ENCODE assay signal across 12 cellular contexts in genomic region chr6:65646494-65647035, GRCh38.
"Had no signal": no experiment of that assay in that cellular context is flagged by ENCODE, and none has a peak within 500 bp of the region (broad histone marks: within the 10 kb centered on the region; RNA-seq: fewer than 3 reads in every experiment).

No MANE protein-coding gene starts in this region.

- ATAC-seq: activated naive CD4-positive, alpha-beta T cell treated with anti-CD3 and anti-CD28 coated beads, Interleukin-2, amount 50 U/mL, for 72 hours had no signal

- DNase-seq: activated CD4-positive, alpha-beta T cell treated with anti-CD3 and anti-CD28 coated beads, Interleukin-2, amount 50 U/mL, for 4 hours; activated gamma-delta T cell; adrenal gland; effector CD4-positive, alpha-beta T cell; head of caudate nucleus; immature natural killer cell; kidney glomerular epithelial cell; left ventricle myocardium inferior; stimulated activated CD4-positive, alpha-beta T cell treated with anti-CD3 and anti-CD28 coated beads, Interleukin-2, amount 100 ng/mL, for 24 hours; stimulated activated naive CD4-positive, alpha-beta T cell treated with Interleukin-2 at 50 U/mL for 16 hours; thyroid gland had no signal
